Comparison of ENCODE assay signal across 2 cellular contexts in the genomic region with DNA sequence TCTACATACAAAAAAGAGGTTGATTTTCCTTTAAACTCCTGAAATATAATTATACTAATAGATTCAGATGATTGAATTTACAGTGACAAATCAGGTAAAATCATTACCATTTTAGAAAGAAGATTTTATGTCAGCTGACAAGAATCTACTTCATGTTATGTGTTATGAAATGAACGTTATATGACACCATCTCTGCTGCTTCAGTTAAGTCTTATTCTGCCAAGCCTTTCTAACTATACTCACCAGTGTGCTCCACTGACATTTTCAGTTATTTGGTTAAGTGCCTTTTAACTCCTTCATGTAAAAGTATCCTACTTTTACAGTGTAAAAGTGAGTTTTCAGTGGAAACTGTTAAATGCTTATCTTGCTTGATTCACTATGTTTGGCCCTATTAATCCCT.
TF ChIP-seq lines count a peak whose summit lies in the region.

No MANE protein-coding gene starts in this region.

TF ChIP-seq in SK-N-SH treated with all-trans-retinoic acid at 6 μM for 48 hours, 23 proteins besides CTCF, POLR2A, EP300 and RAD21 (continued from another document):
- TF ChIP-seq TSHZ2 (CRISPR knock-in tag; IDR thresholded peaks at IDR 0.05) (no peak), ZNF565 (CRISPR knock-in tag; conservative IDR thresholded peaks at IDR 0.05; ENCODE audit: low read depth) (no peak), BACH2 (CRISPR knock-in tag; IDR thresholded peaks at IDR 0.05; ENCODE audit: borderline replicate concordance) (no peak), PPARA (CRISPR knock-in tag; IDR thresholded peaks at IDR 0.05; ENCODE audit: borderline replicate concordance) (no peak), RARB (CRISPR knock-in tag; IDR thresholded peaks at IDR 0.05) (no peak)
- TF ChIP-seq, protein P1, sequence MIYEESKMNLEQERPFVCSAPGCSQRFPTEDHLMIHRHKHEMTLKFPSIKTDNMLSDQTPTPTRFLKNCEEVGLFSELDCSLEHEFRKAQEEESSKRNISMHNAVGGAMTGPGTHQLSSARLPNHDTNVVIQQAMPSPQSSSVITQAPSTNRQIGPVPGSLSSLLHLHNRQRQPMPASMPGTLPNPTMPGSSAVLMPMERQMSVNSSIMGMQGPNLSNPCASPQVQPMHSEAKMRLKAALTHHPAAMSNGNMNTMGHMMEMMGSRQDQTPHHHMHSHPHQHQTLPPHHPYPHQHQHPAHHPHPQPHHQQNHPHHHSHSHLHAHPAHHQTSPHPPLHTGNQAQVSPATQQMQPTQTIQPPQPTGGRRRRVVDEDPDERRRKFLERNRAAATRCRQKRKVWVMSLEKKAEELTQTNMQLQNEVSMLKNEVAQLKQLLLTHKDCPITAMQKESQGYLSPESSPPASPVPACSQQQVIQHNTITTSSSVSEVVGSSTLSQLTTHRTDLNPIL (CRISPR knock-in tag; IDR thresholded peaks at IDR 0.05; ENCODE audit: low read depth) = no peak
- TF ChIP-seq, protein P2, sequence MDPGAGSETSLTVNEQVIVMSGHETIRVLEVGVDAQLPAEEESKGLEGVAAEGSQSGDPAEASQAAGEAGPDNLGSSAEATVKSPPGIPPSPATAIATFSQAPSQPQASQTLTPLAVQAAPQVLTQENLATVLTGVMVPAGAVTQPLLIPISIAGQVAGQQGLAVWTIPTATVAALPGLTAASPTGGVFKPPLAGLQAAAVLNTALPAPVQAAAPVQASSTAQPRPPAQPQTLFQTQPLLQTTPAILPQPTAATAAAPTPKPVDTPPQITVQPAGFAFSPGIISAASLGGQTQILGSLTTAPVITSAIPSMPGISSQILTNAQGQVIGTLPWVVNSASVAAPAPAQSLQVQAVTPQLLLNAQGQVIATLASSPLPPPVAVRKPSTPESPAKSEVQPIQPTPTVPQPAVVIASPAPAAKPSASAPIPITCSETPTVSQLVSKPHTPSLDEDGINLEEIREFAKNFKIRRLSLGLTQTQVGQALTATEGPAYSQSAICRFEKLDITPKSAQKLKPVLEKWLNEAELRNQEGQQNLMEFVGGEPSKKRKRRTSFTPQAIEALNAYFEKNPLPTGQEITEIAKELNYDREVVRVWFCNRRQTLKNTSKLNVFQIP (CRISPR knock-in tag; IDR thresholded peaks at IDR 0.05; ENCODE audit: borderline replicate concordance, low read depth) = no peak

TF ChIP-seq in SK-N-SH, 30 proteins besides CTCF, POLR2A, EP300 and RAD21 (continued from another document):
- TF ChIP-seq REST (IDR thresholded peaks at IDR 0.05; ENCODE audit: low read depth, low read length) = no peak
- TF ChIP-seq JUND (IDR thresholded peaks at IDR 0.05) = no peak
- no peak for TF ChIP-seq MEF2A (IDR thresholded peaks at IDR 0.05; ENCODE audit: borderline replicate concordance, low read depth)
- no peak for TF ChIP-seq ZBTB33 (IDR thresholded peaks at IDR 0.05; ENCODE audit: borderline replicate concordance, low read depth)
- TF ChIP-seq NRF1 (IDR thresholded peaks at IDR 0.05; ENCODE audit: low read depth, low read length) = no peak
- TF ChIP-seq CHD2 (IDR thresholded peaks at IDR 0.05; ENCODE audit: low read length, partially characterized antibody) = no peak
- no peak for TF ChIP-seq GATA2 (CRISPR knock-in tag; IDR thresholded peaks at IDR 0.05)
- TF ChIP-seq, protein P3, sequence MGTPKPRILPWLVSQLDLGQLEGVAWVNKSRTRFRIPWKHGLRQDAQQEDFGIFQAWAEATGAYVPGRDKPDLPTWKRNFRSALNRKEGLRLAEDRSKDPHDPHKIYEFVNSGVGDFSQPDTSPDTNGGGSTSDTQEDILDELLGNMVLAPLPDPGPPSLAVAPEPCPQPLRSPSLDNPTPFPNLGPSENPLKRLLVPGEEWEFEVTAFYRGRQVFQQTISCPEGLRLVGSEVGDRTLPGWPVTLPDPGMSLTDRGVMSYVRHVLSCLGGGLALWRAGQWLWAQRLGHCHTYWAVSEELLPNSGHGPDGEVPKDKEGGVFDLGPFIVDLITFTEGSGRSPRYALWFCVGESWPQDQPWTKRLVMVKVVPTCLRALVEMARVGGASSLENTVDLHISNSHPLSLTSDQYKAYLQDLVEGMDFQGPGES (IDR thresholded peaks at IDR 0.05; ENCODE audit: low read depth, low read length) = no peak
- no peak for TF ChIP-seq MAX (IDR thresholded peaks at IDR 0.05; ENCODE audit: low read depth)
- TF ChIP-seq RCOR1 (IDR thresholded peaks at IDR 0.05; ENCODE audit: low read length) = no peak
- no peak for TF ChIP-seq YY1 (IDR thresholded peaks at IDR 0.05; ENCODE audit: low read depth)
- TF ChIP-seq, protein P4, sequence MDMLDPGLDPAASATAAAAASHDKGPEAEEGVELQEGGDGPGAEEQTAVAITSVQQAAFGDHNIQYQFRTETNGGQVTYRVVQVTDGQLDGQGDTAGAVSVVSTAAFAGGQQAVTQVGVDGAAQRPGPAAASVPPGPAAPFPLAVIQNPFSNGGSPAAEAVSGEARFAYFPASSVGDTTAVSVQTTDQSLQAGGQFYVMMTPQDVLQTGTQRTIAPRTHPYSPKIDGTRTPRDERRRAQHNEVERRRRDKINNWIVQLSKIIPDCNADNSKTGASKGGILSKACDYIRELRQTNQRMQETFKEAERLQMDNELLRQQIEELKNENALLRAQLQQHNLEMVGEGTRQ (IDR thresholded peaks at IDR 0.05; ENCODE audit: borderline replicate concordance, low read depth, low read length) = no peak
